Comparison of ENCODE assay signal across 10 cellular contexts in the genomic region with DNA sequence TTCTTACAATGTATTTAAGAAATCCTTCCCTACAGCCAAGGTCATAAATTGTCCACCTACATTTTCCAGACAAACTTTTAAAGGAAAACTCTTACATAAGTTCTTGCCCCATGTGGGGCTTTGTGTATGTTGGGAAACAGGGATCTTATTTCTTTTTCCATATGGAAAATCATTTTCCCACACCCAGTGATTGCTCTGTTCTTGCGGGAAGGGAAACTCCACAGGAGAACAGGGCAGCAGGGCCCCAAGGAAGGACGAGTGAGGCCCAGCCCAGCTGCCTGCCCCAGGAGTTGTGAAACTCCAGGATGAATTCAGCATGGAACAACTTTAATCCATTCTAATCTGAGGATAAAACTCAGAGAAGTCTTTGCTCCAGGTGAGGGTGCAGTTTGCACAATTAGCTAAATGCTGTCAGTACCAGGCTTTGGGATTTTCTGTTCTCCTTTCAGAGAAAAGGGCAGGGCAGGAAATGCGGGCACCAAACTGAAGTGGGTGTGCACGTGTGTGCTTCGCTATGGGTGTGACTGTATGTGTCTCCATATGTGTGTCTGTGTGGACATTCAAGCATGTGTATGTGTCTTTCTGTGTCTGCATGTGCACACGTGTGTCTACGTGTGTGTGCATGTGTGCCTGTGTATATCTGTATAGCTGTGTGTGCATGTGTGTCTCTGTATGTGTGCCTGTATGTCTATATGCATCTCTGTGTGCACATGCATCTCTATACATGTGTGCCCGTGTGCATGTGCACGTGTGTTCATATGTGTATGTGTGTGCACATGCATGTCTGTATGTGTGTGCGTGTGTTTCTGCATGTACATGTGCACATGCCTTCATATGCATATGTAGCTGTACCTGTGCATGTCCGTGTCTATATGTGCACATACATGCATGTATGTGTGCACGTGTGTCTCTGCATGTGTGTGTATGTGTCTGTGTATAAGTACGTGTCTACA.
DNase-seq lines count a peak whose midpoint lies in the region; ATAC-seq lines count a peak whose summit lies in the region.
"Had no signal": no experiment of that assay in that cellular context is flagged by ENCODE, and none has a peak within 500 bp of the region (broad histone marks: within the 10 kb centered on the region; RNA-seq: fewer than 3 reads in every experiment).

No MANE protein-coding gene starts in this region.

- peak overlapping the region; percentile 78 for H3K27ac ChIP-seq in rectal smooth muscle tissue (ENCODE audit: low read depth, low read length)

- peaks cover 31% of the 10 kb centered on the region for H3K4me1 ChIP-seq in rectal smooth muscle tissue (ENCODE audit: control insufficient read depth, insufficient read depth, low read length)

- no peak overlapping the region for H3K9ac ChIP-seq in rectal smooth muscle tissue (ENCODE audit: low read length)

- H3K9me3 Mint-ChIP-seq in activated naive CD8-positive, alpha-beta T cell treated with anti-CD3 and anti-CD28 coated beads for 36 hours: no peaks in the 10 kb centered on the region
- H3K9me3 Mint-ChIP-seq: activated naive CD8-positive, alpha-beta T cell treated with anti-CD3 and anti-CD28 coated beads, Interleukin-2, amount 10 ng/mL, durations not matched to agents 7 days and 5 days had no signal

- peak; percentile 82 for ATAC-seq in esophagus mucosa

- H3K36me3 ChIP-seq in rectal smooth muscle tissue (ENCODE audit: control insufficient read depth, insufficient read depth, low read length): no peaks in the 10 kb centered on the region

- H3K36me3 Mint-ChIP-seq in activated naive CD8-positive, alpha-beta T cell treated with anti-CD3 and anti-CD28 coated beads for 36 hours: no peaks in the 10 kb centered on the region
- H3K36me3 Mint-ChIP-seq: activated naive CD8-positive, alpha-beta T cell treated with anti-CD3 and anti-CD28 coated beads, Interleukin-2, amount 10 ng/mL, durations not matched to agents 7 days and 5 days had no signal

- H3K4me3 Mint-ChIP-seq in activated naive CD8-positive, alpha-beta T cell treated with anti-CD3 and anti-CD28 coated beads for 36 hours: no peak overlapping the region
- H3K4me3 Mint-ChIP-seq: activated naive CD8-positive, alpha-beta T cell treated with anti-CD3 and anti-CD28 coated beads, Interleukin-2, amount 10 ng/mL, durations not matched to agents 7 days and 5 days had no signal

- DNase-seq in ELR (ENCODE audit: low read depth) (peak; percentile 59), NOMO-1 treated with dmso at 0.1 percent for 144 hours (lab: John Stamatoyannopoulos, UW; ENCODE audit: unreplicated experiment) (peak; percentile 27), NCI-H1930 (lab: John Stamatoyannopoulos, UW) (no peak), amniotic stem cell (lab: John Stamatoyannopoulos, UW) (no peak), GOT3 (lab: John Stamatoyannopoulos, UW) (no peak)
- DNase-seq in activated naive CD8-positive, alpha-beta T cell treated with anti-CD3 and anti-CD28 coated beads for 36 hours: no peak
- DNase-seq: activated naive CD8-positive, alpha-beta T cell treated with anti-CD3 and anti-CD28 coated beads, Interleukin-2, amount 10 ng/mL, durations not matched to agents 7 days and 5 days; stimulated activated CD4-positive, alpha-beta T cell treated with anti-CD3 and anti-CD28 coated beads, Interleukin-4, amount 100 ng/mL, for 24 hours had no signal

- H3K4me1 Mint-ChIP-seq in activated naive CD8-positive, alpha-beta T cell treated with anti-CD3 and anti-CD28 coated beads for 36 hours: peaks cover 9% of the 10 kb centered on the region

- H3K27me3 ChIP-seq in rectal smooth muscle tissue (ENCODE audit: control insufficient read depth, insufficient read depth, low read length): no peaks in the 10 kb centered on the region

- H3K4me3 ChIP-seq in rectal smooth muscle tissue (ENCODE audit: low read length): no peak overlapping the region

- no peak overlapping the region for H3K27ac Mint-ChIP-seq in activated naive CD8-positive, alpha-beta T cell treated with anti-CD3 and anti-CD28 coated beads for 36 hours
- H3K27ac Mint-ChIP-seq: activated naive CD8-positive, alpha-beta T cell treated with anti-CD3 and anti-CD28 coated beads, Interleukin-2, amount 10 ng/mL, durations not matched to agents 7 days and 5 days had no signal

- H3K27me3 Mint-ChIP-seq in activated naive CD8-positive, alpha-beta T cell treated with anti-CD3 and anti-CD28 coated beads for 36 hours: peaks cover 7% of the 10 kb centered on the region
- H3K27me3 Mint-ChIP-seq: activated naive CD8-positive, alpha-beta T cell treated with anti-CD3 and anti-CD28 coated beads, Interleukin-2, amount 10 ng/mL, durations not matched to agents 7 days and 5 days had no signal

Comparison
In these comparisons a context has a peak if more than half of its experiments do, and no peak if none do; other contexts are left out.
1. DNase-seq: peak in ELR (single experiment) and NOMO-1 treated with dmso at 0.1 percent for 144 hours (single experiment); none in NCI-H1930 (0 of 2), amniotic stem cell (single experiment), GOT3 (single experiment) and activated naive CD8-positive, alpha-beta T cell treated with anti-CD3 and anti-CD28 coated beads for 36 hours (single experiment).